ENCODE assay signal across 18 cellular contexts in the genomic region with DNA sequence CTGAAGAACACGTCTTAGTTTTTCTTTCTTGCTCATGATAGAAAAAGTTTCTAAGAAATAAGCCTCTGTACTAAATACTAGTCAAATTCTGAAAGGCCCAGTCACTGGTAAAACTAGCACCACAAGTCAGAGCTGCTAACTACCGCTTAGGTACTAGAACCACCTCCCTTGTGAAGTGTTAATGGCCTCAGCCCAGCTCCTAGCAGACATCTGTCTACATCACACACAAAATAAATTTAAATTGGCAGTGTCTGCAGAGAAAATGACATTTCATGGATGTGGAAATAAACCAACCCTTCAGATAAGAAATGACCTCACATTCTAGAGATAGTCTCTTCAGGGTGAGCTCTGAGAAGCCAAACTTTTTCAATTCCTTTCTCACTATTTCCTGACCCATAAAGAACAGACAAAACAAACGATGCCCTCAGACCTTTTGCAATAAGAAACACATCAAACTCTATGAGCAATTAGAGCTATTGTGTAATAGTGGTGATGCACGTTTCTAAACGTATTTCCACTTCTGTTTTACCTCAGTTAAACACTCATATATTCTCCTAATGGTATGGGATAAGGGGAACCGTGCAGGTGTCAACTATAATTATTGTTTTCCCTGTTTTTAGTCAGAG.
A peak's percentile ranks its signal among the peaks of the same experiment; 100 is the strongest.
DNase-seq lines count a peak whose midpoint lies in the region; ATAC-seq and TF ChIP-seq lines count a peak whose summit lies in the region.
"Had no signal": no experiment of that assay in that cellular context is flagged by ENCODE, and none has a peak within 500 bp of the region (broad histone marks: within the 10 kb centered on the region; RNA-seq: fewer than 3 reads in every experiment).

No MANE protein-coding gene starts in this region.

- in situ Hi-C loops in IMR-90 (cut with MboI; ENCODE audit: low sequenced_read_pairs): no loop called here

- H2BK5ac ChIP-seq in IMR-90 (ENCODE audit: low read depth, low read length, poor library complexity, severe bottlenecking): no peak overlapping the region

- H2BK120ac ChIP-seq in IMR-90 (ENCODE audit: low read depth, low read length): no peak overlapping the region

- H3K4me1 ChIP-seq in IMR-90 (ENCODE audit: control insufficient read depth, insufficient read depth, low read length) (no peaks in the 10 kb centered on the region), esophagus squamous epithelium (peaks cover 0 to 74% (median 30%) of the 10 kb centered on the region in 3 donors)
- H3K4me1 ChIP-seq: psoas muscle had no signal

- H3K14ac ChIP-seq in IMR-90 (replicated peaks; ENCODE audit: low read depth, low read length): no peak overlapping the region

- H3K27ac Mint-ChIP-seq in mesothelial cell of epicardium: peak overlapping the region; percentile 14
- H3K27ac Mint-ChIP-seq: activated T-helper 2 cell treated with anti-CD3 and anti-CD28 coated beads, Interferon-gamma antibody, Interleukin-2, Interleukin-4, amounts not matched to agents 10 μg/mL and 5 μg/mL and 100 μg/mL, durations not matched to agents 14 hours and 24 hours and 36 hours; IgD-negative memory B cell had no signal

- no TSS peak for BruUV-seq in IMR-90 (replicated peaks; lab: Mats Ljungman, UMichigan)

- POLR2A ChIA-PET in IMR-90 (lab: Charles Lee; ENCODE audit: unreplicated experiment): no interaction called here
- POLR2A ChIA-PET in RWPE1 (lab: Yijun Ruan, JAX; ENCODE audit: low non-redundant PET): interaction anchor here (0.6 kb wide), 1 partner anchor 16 kb away, joined by 4 read pairs; no protein-coding TSS in a partner anchor

- no peak overlapping the region for H3K9ac ChIP-seq in IMR-90 (ENCODE audit: low read depth, low read length)

- H3K36me3 ChIP-seq in IMR-90 (ENCODE audit: control insufficient read depth, insufficient read depth, low read length) (no peaks in the 10 kb centered on the region), esophagus squamous epithelium (no peaks in the 10 kb centered on the region)

- H3K9me1 ChIP-seq in IMR-90 (ENCODE audit: insufficient read depth, low read length): no peaks in the 10 kb centered on the region

- H3K23ac ChIP-seq in IMR-90 (ENCODE audit: low read depth, low read length): no peak overlapping the region

- dilution Hi-C loops in IMR-90 (cut with HindIII; ENCODE audit: low sequenced_read_pairs, unreplicated experiment): no loop called here

- no peak overlapping the region for H4K91ac ChIP-seq in IMR-90 (ENCODE audit: insufficient read depth, low read depth, low read length)

- no peak overlapping the region for H2AFZ ChIP-seq in IMR-90 (replicated peaks; ENCODE audit: low read length, poor library complexity)

- no peaks in the 10 kb centered on the region for H3K9me3 Mint-ChIP-seq in mesothelial cell of epicardium

- no peaks in the 10 kb centered on the region for H4K20me1 ChIP-seq in IMR-90 (ENCODE audit: insufficient read depth, low read length)

- H3K79me1 ChIP-seq in IMR-90 (ENCODE audit: low read depth in 1 of 2, low read length in 2 of 2): no peaks in the 10 kb centered on the region

- H3K4me3 ChIP-seq in IMR-90 (ENCODE audit: insufficient read depth, low read depth, low read length): no peak overlapping the region
- H3K4me3 ChIP-seq in esophagus squamous epithelium: no peak overlapping the region
- H3K4me3 ChIP-seq: coronary artery, psoas muscle had no signal

- H3K4me1 Mint-ChIP-seq in mesothelial cell of epicardium: peaks cover 83% of the 10 kb centered on the region
- H3K4me1 Mint-ChIP-seq: IgD-negative memory B cell had no signal

- no peaks in the 10 kb centered on the region for H3K36me3 Mint-ChIP-seq in mesothelial cell of epicardium
- H3K36me3 Mint-ChIP-seq: IgD-negative memory B cell had no signal

- no peak overlapping the region for H4K5ac ChIP-seq in IMR-90 (ENCODE audit: low read depth, low read length)

- DNase-seq in IMR-90 (peak; percentile 9), RWPE1 (ENCODE audit: low spot score) (peak; percentile 27), esophagus squamous epithelium (lab: John Stamatoyannopoulos, UW) (no peak), mesothelial cell of epicardium (ENCODE audit: low spot score in 2 of 2, unreplicated experiment in 2 of 2) (no peak), NCI-H146 (lab: John Stamatoyannopoulos, UW) (no peak), NCI-H146 treated with DMSO at 0.1 percent for 48 hours (lab: John Stamatoyannopoulos, UW; ENCODE audit: unreplicated experiment) (no peak)
- DNase-seq in activated effector memory CD4-positive, alpha-beta T cell treated with Interleukin-2 at 50 U/mL for 16 hours: no peak
- DNase-seq: activated CD8-positive, alpha-beta memory T cell treated with anti-CD3 and anti-CD28 coated beads for 24 hours; amniotic stem cell; COR-L47; NCI-H1436 treated with DMSO at 0.1 percent for 48 hours; NCI-H510A; psoas muscle had no signal

- ATAC-seq in IMR-90 (ENCODE audit: low read depth) (no peak), GM21737 (IDR thresholded peaks at IDR 0.05; ENCODE audit: unreplicated experiment) (no peak)
- ATAC-seq: psoas muscle had no signal

- H2AK5ac ChIP-seq in IMR-90 (ENCODE audit: low read depth, low read length): no peak overlapping the region

- H2AK9ac ChIP-seq in IMR-90 (replicated peaks; ENCODE audit: low read depth, low read length, poor library complexity): no peak overlapping the region

- no peak overlapping the region for H3K4me2 ChIP-seq in IMR-90 (ENCODE audit: low read depth, low read length)

- CTCF ChIA-PET in IMR-90 (lab: Yijun Ruan, JAX) (no interaction called here), RWPE1 (lab: Yijun Ruan, JAX) (interaction anchor here (0.6 kb wide), 1 partner anchor 22 kb away, joined by 3 read pairs; no protein-coding TSS in a partner anchor)

- H3K27me3 ChIP-seq in IMR-90 (ENCODE audit: control insufficient read depth, insufficient read depth, low read length): no peaks in the 10 kb centered on the region
- H3K27me3 ChIP-seq in esophagus squamous epithelium: no peaks in the 10 kb centered on the region

- H3K4me3 Mint-ChIP-seq in mesothelial cell of epicardium: no peak overlapping the region
- H3K4me3 Mint-ChIP-seq: IgD-negative memory B cell had no signal

- no peak overlapping the region for H3K56ac ChIP-seq in IMR-90 (ENCODE audit: extremely low read depth, insufficient read depth, low read length)

- H2BK20ac ChIP-seq in IMR-90 (ENCODE audit: low read depth, low read length): no peak overlapping the region

- no peak overlapping the region for H3K4ac ChIP-seq in IMR-90 (ENCODE audit: low read depth, low read length)

- no peaks in the 10 kb centered on the region for H3K9me3 ChIP-seq in IMR-90 (ENCODE audit: control insufficient read depth, insufficient read depth, low read length)
- H3K9me3 ChIP-seq in esophagus squamous epithelium: no peaks in the 10 kb centered on the region
- H3K9me3 ChIP-seq: psoas muscle had no signal

- H3K27ac ChIP-seq in IMR-90 (ENCODE audit: insufficient read depth, low read length) (no peak overlapping the region), RWPE1 (no peak overlapping the region), esophagus squamous epithelium (peak overlapping the region; percentile 41 to 87 (median 84))
- H3K27ac ChIP-seq: coronary artery, psoas muscle, VCaP had no signal

- TF ChIP-seq POLR2A in IMR-90 (IDR thresholded peaks at IDR 0.05; ENCODE audit: low read depth, low read length) (no peak), esophagus squamous epithelium (IDR thresholded peaks at IDR 0.05) (no peak)

- no peak overlapping the region for H3K18ac ChIP-seq in IMR-90 (ENCODE audit: low read depth, low read length)

- TF ChIP-seq CTCF in IMR-90 (conservative IDR thresholded peaks at IDR 0.05; ENCODE audit: low read depth, low read length): no peak
- TF ChIP-seq CTCF in RWPE1 (conservative IDR thresholded peaks at IDR 0.05; ENCODE audit: low read depth): no peak
- TF ChIP-seq CTCF in esophagus squamous epithelium (IDR thresholded peaks at IDR 0.05): no peak
- TF ChIP-seq CTCF in mesothelial cell of epicardium (IDR thresholded peaks at IDR 0.05; ENCODE audit: unreplicated experiment): no peak

- TF ChIP-seq RAD21 in IMR-90 (IDR thresholded peaks at IDR 0.05; ENCODE audit: low read length): no peak

- no peaks in the 10 kb centered on the region for H3K27me3 Mint-ChIP-seq in mesothelial cell of epicardium (ENCODE audit: low read depth)
- H3K27me3 Mint-ChIP-seq: IgD-negative memory B cell had no signal

- WGBS in IMR-90 (ENCODE audit: extremely low coverage in 2 of 2, insufficient read length in 1 of 2), 2 experiments: no CpG with 5 or more reads among the region's 6 CpGs
- 30 to 50% methylated on average over 6 of the region's 6 CpGs for WGBS in esophagus squamous epithelium, 2 donors

- no peak overlapping the region for H2BK15ac ChIP-seq in IMR-90 (ENCODE audit: low read depth, low read length)

- intact Hi-C loops in IMR-90 (cut with micrococcal nuclease) (no loop called here), esophagus squamous epithelium (cut with DNase I) (no loop called here)

- no peak overlapping the region for H4K8ac ChIP-seq in IMR-90 (ENCODE audit: low read depth in 2 of 2, low read length in 2 of 2)

TF ChIP-seq in IMR-90, 13 proteins besides CTCF, POLR2A, EP300 and RAD21:
- TF ChIP-seq, protein P1, sequence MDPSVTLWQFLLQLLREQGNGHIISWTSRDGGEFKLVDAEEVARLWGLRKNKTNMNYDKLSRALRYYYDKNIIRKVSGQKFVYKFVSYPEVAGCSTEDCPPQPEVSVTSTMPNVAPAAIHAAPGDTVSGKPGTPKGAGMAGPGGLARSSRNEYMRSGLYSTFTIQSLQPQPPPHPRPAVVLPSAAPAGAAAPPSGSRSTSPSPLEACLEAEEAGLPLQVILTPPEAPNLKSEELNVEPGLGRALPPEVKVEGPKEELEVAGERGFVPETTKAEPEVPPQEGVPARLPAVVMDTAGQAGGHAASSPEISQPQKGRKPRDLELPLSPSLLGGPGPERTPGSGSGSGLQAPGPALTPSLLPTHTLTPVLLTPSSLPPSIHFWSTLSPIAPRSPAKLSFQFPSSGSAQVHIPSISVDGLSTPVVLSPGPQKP (IDR thresholded peaks at IDR 0.05; ENCODE audit: borderline replicate concordance, low read depth, low read length): no peak
- TF ChIP-seq BHLHE40 (IDR thresholded peaks at IDR 0.05; ENCODE audit: low read depth, low read length) (0 out of 2 replicates have a peak, but pooled peaks have one; percentile 28), CEBPB (IDR thresholded peaks at IDR 0.05; ENCODE audit: low read depth, low read length) (peak; percentile 87)

Comparison
In these comparisons a context has a peak if more than half of its experiments do, and no peak if none do; other contexts are left out.
1. DNase-seq: peak in IMR-90 (single experiment) and RWPE1 (single experiment); none in esophagus squamous epithelium (single experiment), mesothelial cell of epicardium (0 of 2), activated effector memory CD4-positive, alpha-beta T cell treated with Interleukin-2 at 50 U/mL for 16 hours (single experiment), NCI-H146 (single experiment) and NCI-H146 treated with DMSO at 0.1 percent for 48 hours (single experiment).
2. H3K27ac ChIP-seq: peak in esophagus squamous epithelium (4 of 4); none in IMR-90 (single experiment) and RWPE1 (single experiment).